Comparison of ENCODE assay signal across 8 cellular contexts in genomic region chr2:113541200-113541983, GRCh38. TPM values are rescaled to one million over a fixed set of nuclear protein-coding genes. Genes with fewer than 3 reads are reported as not detected.
DNase-seq lines count a peak whose midpoint lies in the region; ATAC-seq, FAIRE-seq and TF ChIP-seq lines count a peak whose summit lies in the region.
"Not testable (repeated sequence)": the region's sequence is repeated elsewhere in the genome, so short reads cannot be mapped to it uniquely, and the experiment has no call there.

No MANE protein-coding gene starts in this region.

- H3K27ac ChIP-seq in CD8-positive, alpha-beta T cell (ENCODE audit: low read depth, low read length); subcutaneous abdominal adipose tissue (ENCODE audit: low read depth, low read length): not testable (repeated sequence)
- H3K27ac ChIP-seq in K562 (ENCODE audit: extremely low read depth, low read depth, low read length) (peak overlapping the region; percentile 68), ovary (peak overlapping the region; percentile 81 to 90)

- not testable (repeated sequence) for H3K9ac ChIP-seq in Loucy (ENCODE audit: low read depth, low read length, poor library complexity, severe bottlenecking)
- peak overlapping the region; percentile 66 to 94 for H3K9ac ChIP-seq in K562 (ENCODE audit: insufficient read depth in 1 of 2, low read depth in 2 of 2, low read length in 2 of 2)
- peak overlapping the region in 2 of 5 donors; percentile 46 to 62 for H3K9ac ChIP-seq in subcutaneous abdominal adipose tissue (ENCODE audit: low read length in 5 of 5)

- peaks cover 12% of the 10 kb centered on the region for H3K27me3 Mint-ChIP-seq in CD8-positive, alpha-beta T cell (ENCODE audit: low read depth)
- H3K27me3 Mint-ChIP-seq in activated CD4-positive, alpha-beta memory T cell treated with anti-CD3 and anti-CD28 coated beads for 36 hours: not testable (repeated sequence)

- H4K20me1 ChIP-seq in Loucy (ENCODE audit: insufficient read depth, low read length, poor library complexity, severe bottlenecking); K562 (replicated peaks; ENCODE audit: control insufficient read depth, insufficient read depth, low read length): not testable (repeated sequence)

- not testable (repeated sequence) for TF ChIP-seq EP300 in K562 (IDR thresholded peaks at IDR 0.05; ENCODE audit: low read length); ovary (IDR thresholded peaks at IDR 0.05)

- peak overlapping the region; percentile 79 for H3K4me3 Mint-ChIP-seq in CD8-positive, alpha-beta T cell
- H3K4me3 Mint-ChIP-seq in activated CD4-positive, alpha-beta memory T cell treated with anti-CD3 and anti-CD28 coated beads for 36 hours: peak overlapping the region; percentile 74

- not testable (repeated sequence) for TF ChIP-seq RAD21 in K562 (CRISPR knock-in tag; conservative IDR thresholded peaks at IDR 0.05 in 1 of 2, IDR thresholded peaks at IDR 0.05 in 1 of 2)

- not testable (repeated sequence) for H3K36me3 ChIP-seq in CD8-positive, alpha-beta T cell (ENCODE audit: insufficient read depth, low read length); Loucy (ENCODE audit: insufficient read depth, low read length); K562 (ENCODE audit: control insufficient read depth, insufficient read depth, low read length); ovary; subcutaneous abdominal adipose tissue (ENCODE audit: control insufficient read depth in 5 of 5, insufficient read depth in 5 of 5, low read length in 5 of 5)

- not testable (repeated sequence) for H3K9me3 ChIP-seq in CD8-positive, alpha-beta T cell (ENCODE audit: low read length); Loucy (ENCODE audit: insufficient read depth, low read depth, low read length); K562 (replicated peaks; ENCODE audit: control insufficient read depth, insufficient read depth, low read depth, low read length); ovary; subcutaneous abdominal adipose tissue (ENCODE audit: control insufficient read depth in 5 of 5, low read length in 5 of 5)

- H3K4me1 Mint-ChIP-seq in CD8-positive, alpha-beta T cell (ENCODE audit: low read depth); activated CD4-positive, alpha-beta memory T cell treated with anti-CD3 and anti-CD28 coated beads for 36 hours (ENCODE audit: low read depth): not testable (repeated sequence)

- H3K9me2 ChIP-seq in Loucy (replicated peaks; ENCODE audit: low read depth, low read length): not testable (repeated sequence)

- H2AFZ ChIP-seq in Loucy (ENCODE audit: low read length) (peak overlapping the region; percentile 27; the same call in 1 of the 2 replicates), K562 (ENCODE audit: low read depth, low read length) (peak overlapping the region; percentile 86)

- WGBS in K562 (ENCODE audit: insufficient coverage, low coverage, missing lambda C conversion rate): 5% methylated on average over 34 of the region's 72 CpGs
- WGBS in ovary, 3 donors: 0 to 1% (median 0%) methylated on average over 39 to 71 of the region's 72 CpGs

- FAIRE-seq in K562 (lab: Jason Lieb, UNC): peak; percentile 66

- peak overlapping the region; percentile 27 for H3K4me2 ChIP-seq in Loucy (ENCODE audit: low read depth, low read length, poor library complexity, severe bottlenecking)
- peak overlapping the region; percentile 74 for H3K4me2 ChIP-seq in K562 (ENCODE audit: insufficient read depth, low read length)

- DNase-seq in CD8-positive, alpha-beta T cell: peak in 5 of 7 experiments; percentile 4 to 54 (median 20)
- peak; percentile 41 for DNase-seq in activated CD4-positive, alpha-beta memory T cell treated with anti-CD3 and anti-CD28 coated beads for 36 hours
- peak in 3 of 4 experiments; percentile 23 to 48 (median 23) for DNase-seq in K562 (ENCODE audit: extremely low read depth in 1 of 4, low spot score in 3 of 4)
- peak; percentile 15 for DNase-seq in fibroblast of peridontal ligament (ENCODE audit: extremely low read depth)
- DNase-seq in left colon: peak; percentile 25 to 31
- peak; percentile 35 to 72 (median 61) for DNase-seq in ovary

- CTCF ChIA-PET in CD8-positive, alpha-beta T cell (lab: Charles Lee); activated CD4-positive, alpha-beta memory T cell treated with anti-CD3 and anti-CD28 coated beads for 36 hours (lab: Charles Lee); K562 (lab: Yijun Ruan, JAX; ENCODE audit: low intra/inter-chr PET ratio): not testable (repeated sequence)

- H3K27me3 ChIP-seq in CD8-positive, alpha-beta T cell (ENCODE audit: insufficient read depth, low read length); Loucy (ENCODE audit: insufficient read depth, low read length, poor library complexity, severe bottlenecking); K562 (ENCODE audit: control insufficient read depth in 2 of 2, insufficient read depth in 2 of 2, low read length in 2 of 2); ovary; subcutaneous abdominal adipose tissue (ENCODE audit: control insufficient read depth in 5 of 5, insufficient read depth in 4 of 5, low read length in 5 of 5): not testable (repeated sequence)

- H3K4me1 ChIP-seq in CD8-positive, alpha-beta T cell (ENCODE audit: insufficient read depth, low read length); Loucy (ENCODE audit: insufficient read depth, low read length, poor library complexity, severe bottlenecking); ovary (ENCODE audit: insufficient read depth); subcutaneous abdominal adipose tissue (ENCODE audit: control insufficient read depth in 5 of 5, insufficient read depth in 5 of 5, low read length in 5 of 5): not testable (repeated sequence)
- H3K4me1 ChIP-seq in K562 (replicated peaks in 1 of 2; ENCODE audit: control insufficient read depth in 2 of 2, insufficient read depth in 2 of 2, low read length in 2 of 2): peaks cover 0 to 11% of the 10 kb centered on the region in 2 experiments; a peak in 2 of 5 replicates

- TF ChIP-seq CTCF in CD8-positive, alpha-beta T cell (IDR thresholded peaks at IDR 0.05); Loucy (conservative IDR thresholded peaks at IDR 0.05; ENCODE audit: low read length); K562 (IDR thresholded peaks at IDR 0.05 in 2 of 3, conservative IDR thresholded peaks at IDR 0.05 in 1 of 3; ENCODE audit: insufficient read depth in 2 of 3, low read depth in 1 of 3, low read length in 3 of 3); ovary (IDR thresholded peaks at IDR 0.05): not testable (repeated sequence)

- TF ChIP-seq POLR2A in K562 (conservative IDR thresholded peaks at IDR 0.05) (peak; percentile 62), ovary (IDR thresholded peaks at IDR 0.05) (peak; percentile 27)

- H3K9me3 Mint-ChIP-seq in CD8-positive, alpha-beta T cell; activated CD4-positive, alpha-beta memory T cell treated with anti-CD3 and anti-CD28 coated beads for 36 hours: not testable (repeated sequence)

- not testable (repeated sequence) for H3K9me1 ChIP-seq in K562 (ENCODE audit: control insufficient read depth, insufficient read depth, low read length)

- H3F3A ChIP-seq in Loucy (ENCODE audit: low read depth): not testable (repeated sequence)

- TSS peak; percentile 54 for BruUV-seq in K562 (replicated peaks; lab: Mats Ljungman, UMichigan)

- H3K79me2 ChIP-seq in Loucy (ENCODE audit: insufficient read depth, low read length); K562 (ENCODE audit: control insufficient read depth, insufficient read depth, low read length): not testable (repeated sequence)

- H3K27ac Mint-ChIP-seq in CD8-positive, alpha-beta T cell; activated CD4-positive, alpha-beta memory T cell treated with anti-CD3 and anti-CD28 coated beads for 36 hours: not testable (repeated sequence)

- intact Hi-C loops in CD8-positive, alpha-beta T cell (cut with DNase I, micrococcal nuclease); activated CD4-positive, alpha-beta memory T cell treated with anti-CD3 and anti-CD28 coated beads for 36 hours (cut with micrococcal nuclease); K562 (cut with micrococcal nuclease); left colon (cut with DNase I, micrococcal nuclease); ovary (cut with DNase I): not testable (repeated sequence)

- not testable (repeated sequence) for H3K36me3 Mint-ChIP-seq in CD8-positive, alpha-beta T cell; activated CD4-positive, alpha-beta memory T cell treated with anti-CD3 and anti-CD28 coated beads for 36 hours

- POLR2A ChIA-PET in CD8-positive, alpha-beta T cell (lab: Charles Lee); activated CD4-positive, alpha-beta memory T cell treated with anti-CD3 and anti-CD28 coated beads for 36 hours (lab: Charles Lee); K562 (lab: Yijun Ruan, JAX): not testable (repeated sequence)

- peak; percentile 65 for ATAC-seq in CD8-positive, alpha-beta T cell
- ATAC-seq in K562: peak; percentile 86
- ATAC-seq in left colon: peak; percentile 73

- in situ Hi-C loops in K562 (cut with MboI): not testable (repeated sequence)

- peak overlapping the region; percentile 39 for H3K4me3 ChIP-seq in CD8-positive, alpha-beta T cell (ENCODE audit: low read depth, low read length)
- peak overlapping the region; percentile 65 for H3K4me3 ChIP-seq in Loucy (ENCODE audit: low read length, poor library complexity, severe bottlenecking)
- H3K4me3 ChIP-seq in K562: peak overlapping the region; percentile 50
- peak overlapping the region; percentile 62 for H3K4me3 ChIP-seq in ovary
- peak overlapping the region in 4 of 5 donors; percentile 53 to 71 (median 64) for H3K4me3 ChIP-seq in subcutaneous abdominal adipose tissue (ENCODE audit: low read depth in 1 of 5, low read length in 5 of 5)

RNA-seq across cellular contexts. Expression of gene FOXD4L1, which starts 42.9 kb away (rescaled TPM):
- total RNA-seq in CD8-positive, alpha-beta T cell: not detected
- total RNA-seq in activated CD4-positive, alpha-beta memory T cell treated with anti-CD3 and anti-CD28 coated beads for 36 hours: under 1 TPM in 1 of 2 experiments, not detected in 1; 0.12 TPM
- total RNA-seq in K562 (2011; cell fraction: chromatin; rRNA removed; ENCODE audit: low replicate concordance): 1.3 TPM in 2 replicates
- 1.1 and 1.2 TPM in 2 replicates for total RNA-seq in K562 (2011; cell fraction: nucleolus; rRNA removed)
- total RNA-seq in K562 (2011; cell fraction: nucleoplasm; rRNA removed): 0.84 and 1.1 TPM in 2 replicates
- 0.24 and 0.32 TPM in 2 replicates for total RNA-seq in K562 (2014; rRNA removed)
- total RNA-seq in K562 (2014; rRNA removed; fragmentation: Illumina TruSeq; extraction: Trizol): 0.10 and 0.22 TPM in 2 replicates
- total RNA-seq in K562 (2015; rRNA removed; fragmentation: Illumina TruSeq; extraction: Trizol): 0.34 and 0.47 TPM in 2 replicates
- 0.16 and 0.20 TPM in 2 replicates for total RNA-seq in K562 (2021)
- polyA plus RNA-seq in K562 (2011; rRNA removed): 0.19 and 0.21 TPM in 2 replicates
- polyA plus RNA-seq in K562 (2011; cell fraction: cytosol; rRNA removed): 0.06 and 0.34 TPM in 2 replicates
- 0.41 and 0.85 TPM in 2 replicates for polyA plus RNA-seq in K562 (2011; cell fraction: nucleus; rRNA removed)
- polyA plus RNA-seq in K562 (2012): 0.23 and 0.37 TPM in 2 replicates
- polyA plus RNA-seq in K562 (2014; fragmentation: Illumina TruSeq; extraction: Trizol): 0.06 and 0.25 TPM in 2 replicates
- not detected for polyA plus RNA-seq in K562 (2014; fragmentation: Nextera tagmentation; extraction: Ambion mirVana)
- polyA plus RNA-seq in K562 (2014; rRNA removed): 0.42 and 0.73 TPM in 2 replicates
- 0.28 and 0.30 TPM in 2 replicates for polyA minus RNA-seq in K562 (2011; rRNA and poly(A)+ RNA removed)
- polyA minus RNA-seq in K562 (2011; cell fraction: cytosol; rRNA and poly(A)+ RNA removed): not detected in 2 replicates
- polyA minus RNA-seq in K562 (2011; cell fraction: nucleus; rRNA and poly(A)+ RNA removed): 0.56 and 1.1 TPM in 2 replicates
- total RNA-seq in left colon: under 1 TPM; 0.20 to 0.27 TPM
- under 1 TPM in 4 of 7 donors, not detected in 3; 0.12 to 0.25 (median 0.19) TPM for total RNA-seq in ovary
- not detected for polyA plus RNA-seq in ovary
